In the genomic region with DNA sequence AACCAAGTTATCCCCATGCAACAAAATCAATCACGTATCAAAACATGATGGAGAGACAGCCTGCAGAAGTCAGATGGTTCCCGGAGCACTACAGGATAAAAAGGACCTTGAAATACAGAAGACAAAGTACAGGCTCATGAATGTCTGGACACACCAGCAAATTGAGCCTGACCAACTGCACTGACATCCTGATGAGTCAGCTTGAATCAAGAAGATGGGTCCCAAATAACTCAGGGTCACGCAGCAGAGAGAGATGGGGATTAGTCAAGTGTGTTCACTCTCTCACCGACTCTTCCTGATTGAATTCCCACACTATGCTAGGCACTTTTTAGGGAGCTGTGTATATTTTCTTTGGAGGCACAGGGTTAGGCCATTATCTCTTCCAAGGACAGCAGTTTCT, we compare ENCODE assay signal across 14 cellular contexts.
A peak's percentile ranks its signal among the peaks of the same experiment; 100 is the strongest.
DNase-seq lines count a peak whose midpoint lies in the region; ATAC-seq, FAIRE-seq and TF ChIP-seq lines count a peak whose summit lies in the region.
"Had no signal": no experiment of that assay in that cellular context is flagged by ENCODE, and none has a peak within 500 bp of the region (broad histone marks: within the 10 kb centered on the region; RNA-seq: fewer than 3 reads in every experiment).

No MANE protein-coding gene starts in this region.

- H2BK15ac ChIP-seq in H9 (ENCODE audit: low read depth, low read length) = no peak overlapping the region

- POLR2A ChIA-PET in CD8-positive, alpha-beta memory T cell (lab: Charles Lee) = no interaction called here
- POLR2A ChIA-PET in T-cell (lab: Charles Lee) = interaction anchor here in 1 of 2 donors (0.6 kb wide), 1 partner anchor 332 kb away, joined by 3 read pairs; no protein-coding TSS in a partner anchor

- H3K27ac ChIP-seq in H9 (ENCODE audit: insufficient read length, low read depth, low read length) = no peak overlapping the region
- peak overlapping the region; percentile 2 for H3K27ac ChIP-seq in astrocyte (ENCODE audit: low read depth, low read length)
- no peak overlapping the region for H3K27ac ChIP-seq in CD8-positive, alpha-beta memory T cell (ENCODE audit: low read depth, low read length)

- ATAC-seq in T-cell (replicated peaks in 1 of 4) (no peak), HG02759 (IDR thresholded peaks at IDR 0.05; ENCODE audit: unreplicated experiment) (no peak)
- ATAC-seq: activated T-helper 17 cell treated with anti-CD3 and anti-CD28 coated beads, Interleukin-2, amount 50 U/mL, for 72 hours; mucosa of descending colon; right cardiac atrium had no signal

- H2BK20ac ChIP-seq in H9 (ENCODE audit: low read depth, low read length, poor library complexity, severe bottlenecking) = no peak overlapping the region

- H3K9ac ChIP-seq in H9 (ENCODE audit: extremely low read depth, insufficient read length, low read length) (no peak overlapping the region), astrocyte (ENCODE audit: low read length) (no peak overlapping the region)

- H3K36me3 Mint-ChIP-seq in H9 (ENCODE audit: insufficient read depth in 1 of 3, low read depth in 3 of 3) (no peaks in the 10 kb centered on the region), astrocyte (ENCODE audit: low read depth, unreplicated experiment) (peaks cover 11% of the 10 kb centered on the region), T-cell (no peaks in the 10 kb centered on the region)
- no peaks in the 10 kb centered on the region for H3K36me3 Mint-ChIP-seq in CD8-positive, alpha-beta memory T cell

- no peaks in the 10 kb centered on the region for H3K4me1 ChIP-seq in H9 (ENCODE audit: insufficient read depth, low read length)
- H3K4me1 ChIP-seq in astrocyte (ENCODE audit: insufficient read depth, low read length) = peaks cover 13% of the 10 kb centered on the region
- no peaks in the 10 kb centered on the region for H3K4me1 ChIP-seq in CD8-positive, alpha-beta memory T cell (ENCODE audit: insufficient read depth, low read length)

- H4K91ac ChIP-seq in H9 (ENCODE audit: insufficient read length, low read depth, low read length) = no peak overlapping the region

- no peak overlapping the region for H2BK12ac ChIP-seq in H9 (ENCODE audit: insufficient read length, low read depth, low read length)

- FAIRE-seq in astrocyte (lab: Jason Lieb, UNC) = peak; percentile 37

- H2AFZ ChIP-seq in H9 (ENCODE audit: low read length) (no peak overlapping the region), astrocyte (ENCODE audit: low read depth, low read length) (no peak overlapping the region)

- H3K14ac ChIP-seq in H9 (ENCODE audit: insufficient read depth, low read length) = no peak overlapping the region

- H3K9me3 ChIP-seq in H9 (ENCODE audit: control insufficient read depth, low read depth, low read length) (no peaks in the 10 kb centered on the region), astrocyte (ENCODE audit: insufficient read depth, low read depth, low read length) (no peaks in the 10 kb centered on the region)
- H3K9me3 ChIP-seq in CD8-positive, alpha-beta memory T cell (ENCODE audit: low read length) = no peaks in the 10 kb centered on the region
- H3K9me3 ChIP-seq: mucosa of descending colon, thoracic aorta had no signal

- H3K27ac Mint-ChIP-seq in H9 (no peak overlapping the region), astrocyte (ENCODE audit: unreplicated experiment) (peak overlapping the region; percentile 16), T-cell (no peak overlapping the region)
- H3K27ac Mint-ChIP-seq in CD8-positive, alpha-beta memory T cell = no peak overlapping the region
- H3K27ac Mint-ChIP-seq: activated CD4-positive, alpha-beta T cell treated with anti-CD3 and anti-CD28 coated beads, Interleukin-2, amount 10 ng/mL, durations not matched to agents 24 days and 14 days; activated T-helper 17 cell treated with anti-CD3 and anti-CD28 coated beads, Interleukin-2, amount 50 U/mL, for 72 hours had no signal

- no peaks in the 10 kb centered on the region for H3K23me2 ChIP-seq in H9 (ENCODE audit: insufficient read length, low read depth, low read length, poor library complexity, severe bottlenecking)

- no peaks in the 10 kb centered on the region for H3K79me1 ChIP-seq in H9 (ENCODE audit: insufficient read depth, low read depth, low read length, poor library complexity, severe bottlenecking)

- H3K27me3 ChIP-seq in H9 (ENCODE audit: insufficient read depth, low read length) (no peaks in the 10 kb centered on the region), astrocyte (ENCODE audit: insufficient read depth, low read length) (no peaks in the 10 kb centered on the region)
- no peaks in the 10 kb centered on the region for H3K27me3 ChIP-seq in CD8-positive, alpha-beta memory T cell (ENCODE audit: insufficient read depth, low read length, poor library complexity, severe bottlenecking)

- peaks cover 40% of the 10 kb centered on the region for H3K36me3 ChIP-seq in astrocyte (ENCODE audit: insufficient read depth, low read length)
- H3K36me3 ChIP-seq in CD8-positive, alpha-beta memory T cell (ENCODE audit: insufficient read depth, low read length) = no peaks in the 10 kb centered on the region
- H3K36me3 ChIP-seq: thoracic aorta had no signal

- H3K4me3 Mint-ChIP-seq in H9 (no peak overlapping the region), astrocyte (ENCODE audit: unreplicated experiment) (no peak overlapping the region), T-cell (no peak overlapping the region)
- H3K4me3 Mint-ChIP-seq in CD8-positive, alpha-beta memory T cell = no peak overlapping the region
- H3K4me3 Mint-ChIP-seq: activated CD4-positive, alpha-beta T cell treated with anti-CD3 and anti-CD28 coated beads, Interleukin-2, amount 10 ng/mL, durations not matched to agents 24 days and 14 days; activated T-helper 17 cell treated with anti-CD3 and anti-CD28 coated beads, Interleukin-2, amount 50 U/mL, for 72 hours had no signal

- H3K23ac ChIP-seq in H9 (ENCODE audit: insufficient read length, low read depth, low read length) = no peak overlapping the region

- H3K4ac ChIP-seq in H9 (ENCODE audit: low read depth, low read length) = no peak overlapping the region

- H3K56ac ChIP-seq in H9 (ENCODE audit: insufficient read length, low read depth, low read length) = no peak overlapping the region

- H4K8ac ChIP-seq in H9 (replicated peaks; ENCODE audit: insufficient read length, low read depth, low read length) = no peak overlapping the region

- TF ChIP-seq CTCF in H9 (conservative IDR thresholded peaks at IDR 0.05) (no peak), astrocyte (IDR thresholded peaks at IDR 0.05; ENCODE audit: insufficient read depth, low read depth, low read length) (no peak), fibroblast of villous mesenchyme (IDR thresholded peaks at IDR 0.05; ENCODE audit: insufficient read depth, low read depth, low read length) (no peak)

- no peak for DNase-seq in H9
- DNase-seq in astrocyte (ENCODE audit: low read depth) = peak; percentile 73
- peak; percentile 32 for DNase-seq in fibroblast of villous mesenchyme (ENCODE audit: low read depth)
- peak; percentile 61 for DNase-seq in skeletal muscle cell (ENCODE audit: low read depth)
- DNase-seq in pons (ENCODE audit: low spot score) = no peak
- no peak for DNase-seq in CD8-positive, alpha-beta memory T cell
- DNase-seq in T-cell = no peak
- DNase-seq: activated CD4-positive, alpha-beta T cell treated with anti-CD3 and anti-CD28 coated beads, Interleukin-2, amount 10 ng/mL, durations not matched to agents 24 days and 14 days; COR-L47; mucosa of descending colon; right cardiac atrium had no signal

- no peak overlapping the region for H3T11ph ChIP-seq in H9 (ENCODE audit: low read length)

- CTCF ChIA-PET in CD8-positive, alpha-beta memory T cell (lab: Charles Lee) = no interaction called here
- CTCF ChIA-PET in T-cell (lab: Charles Lee) = interaction anchor here (1.0 to 1.9 kb wide), 3 partner anchors 13 to 20 kb away, joined by 3 to 10 read pairs (median 7); no protein-coding TSS in a partner anchor

- no peak overlapping the region for H2BK120ac ChIP-seq in H9 (ENCODE audit: low read depth, low read length, poor library complexity, severe bottlenecking)

- H3K4me1 Mint-ChIP-seq in H9 (peaks cover 2 to 3% of the 10 kb centered on the region in 2 experiments; a peak in 3 of 4 replicates), astrocyte (ENCODE audit: low read depth, unreplicated experiment) (peaks cover 9% of the 10 kb centered on the region), T-cell (peaks cover 2 to 7% (median 6%) of the 10 kb centered on the region in 3 donors)
- peaks cover 6 to 7% (median 7%) of the 10 kb centered on the region in 3 donors for H3K4me1 Mint-ChIP-seq in CD8-positive, alpha-beta memory T cell

- no peak overlapping the region for H2BK5ac ChIP-seq in H9 (ENCODE audit: insufficient read length, low read length)

- H4K5ac ChIP-seq in H9 (ENCODE audit: insufficient read length, low read depth, low read length) = no peak overlapping the region

- no peak overlapping the region for H3K4me2 ChIP-seq in H9 (ENCODE audit: insufficient read depth, insufficient read length, low read length)
- no peak overlapping the region for H3K4me2 ChIP-seq in astrocyte (ENCODE audit: low read length)

- H2AK5ac ChIP-seq in H9 (ENCODE audit: insufficient read length, low read length) = no peak overlapping the region

- H3K79me2 ChIP-seq in H9 (ENCODE audit: insufficient read depth, low read length) (no peaks in the 10 kb centered on the region), astrocyte (ENCODE audit: insufficient read depth, low read length) (no peaks in the 10 kb centered on the region)

- peaks cover 5% of the 10 kb centered on the region for H3K27me3 Mint-ChIP-seq in H9 (ENCODE audit: low read depth)
- H3K27me3 Mint-ChIP-seq in astrocyte (ENCODE audit: low read depth, unreplicated experiment) = no peaks in the 10 kb centered on the region
- H3K27me3 Mint-ChIP-seq in CD8-positive, alpha-beta memory T cell = no peaks in the 10 kb centered on the region
- peaks cover 0 to 5% of the 10 kb centered on the region in 2 donors for H3K27me3 Mint-ChIP-seq in T-cell
- H3K27me3 Mint-ChIP-seq: activated CD4-positive, alpha-beta T cell treated with anti-CD3 and anti-CD28 coated beads, Interleukin-2, amount 10 ng/mL, durations not matched to agents 24 days and 14 days had no signal

- H3K9me3 Mint-ChIP-seq in H9 (no peaks in the 10 kb centered on the region), astrocyte (ENCODE audit: unreplicated experiment) (no peaks in the 10 kb centered on the region), T-cell (no peaks in the 10 kb centered on the region)
- H3K9me3 Mint-ChIP-seq in CD8-positive, alpha-beta memory T cell = no peaks in the 10 kb centered on the region
- H3K9me3 Mint-ChIP-seq: activated CD4-positive, alpha-beta T cell treated with anti-CD3 and anti-CD28 coated beads, Interleukin-2, amount 10 ng/mL, durations not matched to agents 24 days and 14 days; activated T-helper 17 cell treated with anti-CD3 and anti-CD28 coated beads, Interleukin-2, amount 50 U/mL, for 72 hours had no signal

- WGBS in H9 (ENCODE audit: extremely low coverage, insufficient read length, low lambda C conversion rate) = no CpG with 5 or more reads among the region's 4 CpGs

- no peaks in the 10 kb centered on the region for H4K20me1 ChIP-seq in H9 (ENCODE audit: control insufficient read depth, insufficient read depth, insufficient read length)
- H4K20me1 ChIP-seq in astrocyte (ENCODE audit: insufficient read depth, low read length) = peaks cover 7% of the 10 kb centered on the region

- H3K18ac ChIP-seq in H9 (ENCODE audit: insufficient read length, low read depth, low read length) = peak overlapping the region; percentile 25

- H3K4me3 ChIP-seq in astrocyte (ENCODE audit: insufficient read depth, low read depth, low read length) (no peak overlapping the region), fibroblast of villous mesenchyme (ENCODE audit: low read depth, low read length) (no peak overlapping the region), skeletal muscle cell (ENCODE audit: low read depth, low read length) (no peak overlapping the region)
- no peak overlapping the region for H3K4me3 ChIP-seq in CD8-positive, alpha-beta memory T cell (ENCODE audit: low read length)
- H3K4me3 ChIP-seq: mucosa of descending colon, thoracic aorta had no signal

Comparison
In these comparisons a context has a peak if more than half of its experiments do, and no peak if none do; other contexts are left out.
1. DNase-seq: peak in astrocyte (single experiment), fibroblast of villous mesenchyme (single experiment) and skeletal muscle cell (single experiment); none in H9 (single experiment), pons (single experiment), CD8-positive, alpha-beta memory T cell (0 of 5) and T-cell (0 of 34).